Comparison of ENCODE assay signal across 14 cellular contexts in genomic region chr6:9851541-9852380, GRCh38.
DNase-seq lines count a peak whose midpoint lies in the region; ATAC-seq and TF ChIP-seq lines count a peak whose summit lies in the region.
"Had no signal": no experiment of that assay in that cellular context is flagged by ENCODE, and none has a peak within 500 bp of the region (broad histone marks: within the 10 kb centered on the region; RNA-seq: fewer than 3 reads in every experiment).

No MANE protein-coding gene starts in this region.

- no peak overlapping the region for H4K12ac ChIP-seq in trophoblast cell (ENCODE audit: low read depth, low read length)

- ATAC-seq in GM18517 (IDR thresholded peaks at IDR 0.05; ENCODE audit: unreplicated experiment): no peak
- ATAC-seq: T-cell had no signal

- WGBS in endodermal cell (ENCODE audit: insufficient coverage in 1 of 2, insufficient read length in 1 of 2), 2 experiments: 77 to 85% methylated on average over 9 of the region's 9 CpGs
- WGBS in trophoblast cell (ENCODE audit: extremely low coverage, insufficient coverage, insufficient read length): no CpG with 5 or more reads among the region's 9 CpGs

- H3K4me1 Mint-ChIP-seq in endodermal cell: no peaks in the 10 kb centered on the region
- H3K4me1 Mint-ChIP-seq: neural crest cell, T-cell had no signal

- H2AFZ ChIP-seq in trophoblast cell (ENCODE audit: insufficient read depth, low read length, poor library complexity): no peak overlapping the region

- peaks cover 23% of the 10 kb centered on the region for H3K9me3 Mint-ChIP-seq in endodermal cell

- DNase-seq in DMS53 (lab: John Stamatoyannopoulos, UW) (peak; percentile 46), DMS53 treated with DMSO at 0.1 percent for 48 hours (lab: John Stamatoyannopoulos, UW; ENCODE audit: unreplicated experiment) (no peak), M059J (ENCODE audit: low read depth) (peak; percentile 77), endodermal cell (peak; percentile 87), trophoblast cell (peak; percentile 78 to 89), ureter (ENCODE audit: low spot score) (no peak)
- no peak for DNase-seq in activated effector memory CD4-positive, alpha-beta T cell treated with anti-CD3 and anti-CD28 coated beads, Interleukin-2, amount 50 U/mL, for 16 hours
- DNase-seq: glutamatergic neuron; NCI-H1694; stimulated activated CD4-positive, alpha-beta T cell treated with anti-CD3 and anti-CD28 coated beads, Interleukin-4, amount 100 ng/mL, for 1 hour; T-cell; tibial artery had no signal

- no peak overlapping the region for H3K23ac ChIP-seq in trophoblast cell (ENCODE audit: low read length)

- no peak overlapping the region for H2BK120ac ChIP-seq in trophoblast cell (ENCODE audit: insufficient read depth, low read length, poor library complexity)

- H3K4me2 ChIP-seq in trophoblast cell (ENCODE audit: low read length): no peak overlapping the region

- H3K4ac ChIP-seq in trophoblast cell (ENCODE audit: low read depth, low read length): no peak overlapping the region

- no peak overlapping the region for H2BK12ac ChIP-seq in trophoblast cell (ENCODE audit: low read length)

- H3K9ac ChIP-seq in endodermal cell (ENCODE audit: extremely low read depth, low read length, poor library complexity, severe bottlenecking) (no peak overlapping the region), trophoblast cell (ENCODE audit: low read length) (no peak overlapping the region)

- no peak overlapping the region for H4K8ac ChIP-seq in trophoblast cell (ENCODE audit: low read depth, low read length)

- H4K91ac ChIP-seq in trophoblast cell (ENCODE audit: low read depth, low read length): no peak overlapping the region

- H3K4me1 ChIP-seq in endodermal cell (ENCODE audit: control insufficient read depth, insufficient read depth, low read length) (no peaks in the 10 kb centered on the region), trophoblast cell (ENCODE audit: control insufficient read depth in 1 of 2, insufficient read depth in 2 of 2, low read length in 2 of 2) (peaks cover 4 to 7% of the 10 kb centered on the region in 2 experiments)
- H3K4me1 ChIP-seq: tibial artery had no signal

- H3K27me3 ChIP-seq in endodermal cell (ENCODE audit: control insufficient read depth, insufficient read depth, low read length, poor library complexity, severe bottlenecking) (no peaks in the 10 kb centered on the region), trophoblast cell (ENCODE audit: insufficient read depth, low read length) (no peaks in the 10 kb centered on the region)
- H3K27me3 ChIP-seq: tibial artery had no signal

- H3K9me3 ChIP-seq in endodermal cell (ENCODE audit: control insufficient read depth, low read length): peaks cover 27% of the 10 kb centered on the region
- H3K9me3 ChIP-seq in trophoblast cell (ENCODE audit: insufficient read depth, low read depth, low read length): no peaks in the 10 kb centered on the region

- no peak overlapping the region for H3K18ac ChIP-seq in trophoblast cell (ENCODE audit: low read length)

- H3K36me3 ChIP-seq in endodermal cell (ENCODE audit: control insufficient read depth, insufficient read depth, low read length): no peaks in the 10 kb centered on the region
- H3K36me3 ChIP-seq in trophoblast cell (ENCODE audit: control insufficient read depth in 1 of 2, insufficient read depth in 2 of 2, low read length in 2 of 2): no peaks in the 10 kb centered on the region
- H3K36me3 ChIP-seq: tibial artery had no signal

- H3K27ac Mint-ChIP-seq in endodermal cell: peak overlapping the region; percentile 89
- H3K27ac Mint-ChIP-seq: T-cell had no signal

- H3K4me3 Mint-ChIP-seq in endodermal cell: no peak overlapping the region
- H3K4me3 Mint-ChIP-seq: neural crest cell, T-cell had no signal

- H3K79me2 ChIP-seq in trophoblast cell (ENCODE audit: control insufficient read depth, insufficient read depth, low read length, poor library complexity): no peaks in the 10 kb centered on the region

- H3K4me3 ChIP-seq in endodermal cell (ENCODE audit: low read length) (no peak overlapping the region), trophoblast cell (ENCODE audit: low read depth, low read length) (no peak overlapping the region)
- H3K4me3 ChIP-seq: tibial artery had no signal

- no peak overlapping the region for H2BK5ac ChIP-seq in trophoblast cell (ENCODE audit: low read depth, low read length, poor library complexity)

- H3K27ac ChIP-seq in endodermal cell (ENCODE audit: low read depth, low read length) (no peak overlapping the region), trophoblast cell (ENCODE audit: low read depth, low read length) (no peak overlapping the region)
- H3K27ac ChIP-seq: tibial artery had no signal

- no peaks in the 10 kb centered on the region for H3K79me1 ChIP-seq in trophoblast cell (ENCODE audit: low read length)

- H2AK5ac ChIP-seq in trophoblast cell (ENCODE audit: low read length): no peak overlapping the region

- no peaks in the 10 kb centered on the region for H3K27me3 Mint-ChIP-seq in endodermal cell (ENCODE audit: insufficient read depth)
- H3K27me3 Mint-ChIP-seq: T-cell had no signal

- peak; percentile 71 for TF ChIP-seq CTCF in endodermal cell (conservative IDR thresholded peaks at IDR 0.05)

- H3K14ac ChIP-seq in trophoblast cell (ENCODE audit: low read length): no peak overlapping the region

- H3K36me3 Mint-ChIP-seq in endodermal cell (ENCODE audit: low read depth): no peaks in the 10 kb centered on the region
- H3K36me3 Mint-ChIP-seq: T-cell had no signal

Comparison
In these comparisons a context has a peak if more than half of its experiments do, and no peak if none do; other contexts are left out.
1. DNase-seq: peak in DMS53 (single experiment), M059J (single experiment), endodermal cell (single experiment) and trophoblast cell (2 of 2); none in DMS53 treated with DMSO at 0.1 percent for 48 hours (single experiment), activated effector memory CD4-positive, alpha-beta T cell treated with anti-CD3 and anti-CD28 coated beads, Interleukin-2, amount 50 U/mL, for 16 hours (single experiment) and ureter (single experiment).